31 cellular contexts compared by ENCODE assay signal in the genomic region with DNA sequence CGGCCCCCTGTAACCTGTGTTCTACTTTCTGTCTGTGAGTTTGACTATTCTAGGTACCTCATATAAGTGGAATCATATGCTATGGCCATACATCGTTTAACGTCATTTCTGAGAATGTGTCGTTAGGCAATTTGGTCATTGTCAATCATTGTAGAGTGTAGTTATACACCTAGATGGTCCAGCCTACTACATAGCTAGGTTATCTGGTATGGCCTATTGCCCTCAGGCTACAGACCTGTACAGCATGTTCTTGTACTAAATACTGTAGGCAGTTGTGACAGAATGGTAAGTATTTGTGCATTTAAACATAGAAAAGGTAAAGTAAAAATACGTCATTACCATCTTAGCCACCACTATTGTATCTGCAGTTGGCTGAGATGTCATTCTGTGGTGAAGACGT. TPM values are rescaled to one million over a fixed set of nuclear protein-coding genes. Genes with fewer than 3 reads are reported as not detected.
"Had no signal": no experiment of that assay in that cellular context is flagged by ENCODE, and none has a peak within 500 bp of the region (broad histone marks: within the 10 kb centered on the region; RNA-seq: fewer than 3 reads in every experiment).

No MANE protein-coding gene starts in this region.

- H3K27ac ChIP-seq: adrenal gland, ascending aorta, body of pancreas, brain microvascular endothelial cell, breast epithelium, cardiac muscle cell had no signal

- H3K27me3 ChIP-seq: adrenal gland, ascending aorta, body of pancreas, brain microvascular endothelial cell, breast epithelium, cardiac muscle cell had no signal

- H3K36me3 ChIP-seq: ascending aorta, brain microvascular endothelial cell, breast epithelium, cardiac muscle cell had no signal

- H3K4me1 ChIP-seq: adrenal gland, ascending aorta, body of pancreas, breast epithelium had no signal

- H3K4me3 ChIP-seq: adrenal gland, ascending aorta, body of pancreas, breast epithelium, cardiac muscle cell had no signal

- FAIRE-seq: astrocyte had no signal

- H3K9me3 ChIP-seq: adrenal gland, ascending aorta, body of pancreas, breast epithelium had no signal

- DNase-seq: activated effector memory CD4-positive, alpha-beta T cell treated with anti-CD3 and anti-CD28 coated beads, Interleukin-2, amount 50 U/mL, for 16 hours; activated effector memory CD4-positive, alpha-beta T cell treated with Interleukin-2 at 50 U/mL for 16 hours; activated gamma-delta T cell; activated gamma-delta T cell treated with Interleukin-2 at 50 U/mL for 16 hours; activated naive CD4-positive, alpha-beta T cell; activated naive CD4-positive, alpha-beta T cell treated with anti-CD3 and anti-CD28 coated beads for 36 hours; activated naive CD4-positive, alpha-beta T cell treated with anti-CD3 and anti-CD28 coated beads, Interleukin-2, amount 10 ng/mL, durations not matched to agents 7 days and 5 days; activated naive CD4-positive, alpha-beta T cell treated with anti-CD3 and anti-CD28 coated beads, Interleukin-2, amount 50 U/mL, for 16 hours; activated naive CD4-positive, alpha-beta T cell treated with Interleukin-2 at 50 U/mL for 16 hours; activated naive CD8-positive, alpha-beta T cell treated with anti-CD3 and anti-CD28 coated beads for 36 hours; activated naive CD8-positive, alpha-beta T cell treated with anti-CD3 and anti-CD28 coated beads, Interleukin-2, amount 10 ng/mL, durations not matched to agents 7 days and 5 days; activated naive CD8-positive, alpha-beta T cell treated with anti-CD3 and anti-CD28 coated beads, Interleukin-2, amount 50 U/mL, for 24 hours; activated T-cell treated with anti-CD3 and anti-CD28 coated beads, Interleukin-2, amount 50 U/mL, for 1 hour; activated T-cell treated with anti-CD3 and anti-CD28 coated beads, Interleukin-2, amount 50 U/mL, for 24 hours; activated T-cell treated with anti-CD3 and anti-CD28 coated beads, Interleukin-2, amount 50 U/mL, for 4 hours; activated T-cell treated with anti-CD3 and anti-CD28 coated beads, Interleukin-2, amount 50 U/mL, for 48 hours; activated T-cell treated with anti-CD3 and anti-CD28 coated beads, Interleukin-2, amount 50 U/mL, for 72 hours; adrenal gland; amniotic stem cell; amygdala; anterior cingulate cortex; body of pancreas; brain microvascular endothelial cell; caudate nucleus; central memory CD4-positive, alpha-beta T cell; cerebellar nuclear complex had no signal

RNA-seq across cellular contexts. Expression of a gene that starts 35.2 kb away (rescaled TPM):
- total RNA-seq: activated naive CD4-positive, alpha-beta T cell treated with anti-CD3 and anti-CD28 coated beads for 36 hours; chondrocyte had no signal
